In the genomic region with DNA sequence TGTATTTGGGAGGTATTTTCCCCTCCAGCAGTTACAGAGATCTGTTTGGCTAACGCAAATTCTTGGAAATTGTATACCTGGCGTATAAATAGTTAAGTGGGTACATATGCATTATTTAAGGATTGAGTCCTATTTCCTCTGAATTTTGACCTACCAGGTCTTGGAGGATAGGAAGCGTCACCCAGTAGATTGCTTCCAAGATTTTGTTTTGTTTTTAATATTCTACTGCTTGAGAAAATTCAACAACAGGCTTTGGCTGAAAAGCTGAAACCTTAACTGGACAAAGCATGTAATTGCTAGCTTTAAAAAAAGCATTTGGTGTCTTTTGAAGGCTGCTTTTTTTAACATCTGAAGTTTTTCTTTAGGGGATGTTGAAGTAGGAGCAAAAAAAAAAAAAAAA, we compare ENCODE assay signal across 20 cellular contexts.
A peak's percentile ranks its signal among the peaks of the same experiment; 100 is the strongest.
DNase-seq lines count a peak whose midpoint lies in the region; ATAC-seq and TF ChIP-seq lines count a peak whose summit lies in the region.
"Had no signal": no experiment of that assay in that cellular context is flagged by ENCODE, and none has a peak within 500 bp of the region (broad histone marks: within the 10 kb centered on the region; RNA-seq: fewer than 3 reads in every experiment).

No MANE protein-coding gene starts in this region.

- H3K9me3 Mint-ChIP-seq in activated CD4-positive, alpha-beta T cell treated with anti-CD3 and anti-CD28 coated beads for 36 hours (ENCODE audit: low read depth) = no peaks in the 10 kb centered on the region
- no peaks in the 10 kb centered on the region for H3K9me3 Mint-ChIP-seq in activated T-cell treated with anti-CD3 and anti-CD28 coated beads, Interleukin-2, amount 50 U/mL, for 72 hours
- H3K9me3 Mint-ChIP-seq: central memory CD8-positive, alpha-beta T cell had no signal

- no peak for TF ChIP-seq EP300 in ovary (IDR thresholded peaks at IDR 0.05)

- H3K36me3 ChIP-seq in rectal smooth muscle tissue (ENCODE audit: control insufficient read depth, insufficient read depth, low read length) (no peaks in the 10 kb centered on the region), ovary (no peaks in the 10 kb centered on the region)
- H3K36me3 ChIP-seq: prostate gland had no signal

- no peaks in the 10 kb centered on the region for H3K4me1 Mint-ChIP-seq in activated CD4-positive, alpha-beta T cell treated with anti-CD3 and anti-CD28 coated beads for 36 hours
- no peaks in the 10 kb centered on the region for H3K4me1 Mint-ChIP-seq in activated T-cell treated with anti-CD3 and anti-CD28 coated beads, Interleukin-2, amount 50 U/mL, for 72 hours (ENCODE audit: low read depth)
- H3K4me1 Mint-ChIP-seq: central memory CD8-positive, alpha-beta T cell had no signal

- 9 to 31% (median 20%) methylated on average over 3 of the region's 3 CpGs for WGBS in ovary, 3 donors

- H3K27ac ChIP-seq in 22Rv1 (peak overlapping the region; percentile 83; the same call in 1 of the 2 replicates), rectal smooth muscle tissue (ENCODE audit: low read depth, low read length) (peak overlapping the region; percentile 78), ovary (peak overlapping the region in 1 of 2 donors; percentile 66)

- no peaks in the 10 kb centered on the region for H3K27me3 Mint-ChIP-seq in activated CD4-positive, alpha-beta T cell treated with anti-CD3 and anti-CD28 coated beads for 36 hours
- no peaks in the 10 kb centered on the region for H3K27me3 Mint-ChIP-seq in activated T-cell treated with anti-CD3 and anti-CD28 coated beads, Interleukin-2, amount 50 U/mL, for 72 hours (ENCODE audit: low read depth)

- no peak overlapping the region for H3K9ac ChIP-seq in rectal smooth muscle tissue (ENCODE audit: low read length)

- peaks cover 39% of the 10 kb centered on the region for H3K4me1 ChIP-seq in rectal smooth muscle tissue (ENCODE audit: control insufficient read depth, insufficient read depth, low read length)
- peaks cover 16% of the 10 kb centered on the region for H3K4me1 ChIP-seq in ovary (ENCODE audit: insufficient read depth)

- peak overlapping the region; percentile 32 for H3K4me3 ChIP-seq in WI38 (ENCODE audit: low read depth, low read length)
- H3K4me3 ChIP-seq in fibroblast of villous mesenchyme (ENCODE audit: low read depth, low read length) = no peak overlapping the region
- no peak overlapping the region for H3K4me3 ChIP-seq in rectal smooth muscle tissue (ENCODE audit: low read length)
- H3K4me3 ChIP-seq in ovary = no peak overlapping the region
- H3K4me3 ChIP-seq: mucosa of descending colon, prostate gland had no signal

- TF ChIP-seq CTCF in 22Rv1 (IDR thresholded peaks at IDR 0.05) (no peak), WI38 (IDR thresholded peaks at IDR 0.05; ENCODE audit: low read depth, low read length) (no peak), fibroblast of villous mesenchyme (IDR thresholded peaks at IDR 0.05; ENCODE audit: insufficient read depth, low read depth, low read length) (no peak), ovary (IDR thresholded peaks at IDR 0.05) (no peak)

- TF ChIP-seq POLR2A in ovary (IDR thresholded peaks at IDR 0.05) = no peak

- H3K27me3 ChIP-seq in rectal smooth muscle tissue (ENCODE audit: control insufficient read depth, insufficient read depth, low read length) (no peaks in the 10 kb centered on the region), ovary (no peaks in the 10 kb centered on the region)

- intact Hi-C loops in activated CD4-positive, alpha-beta T cell treated with anti-CD3 and anti-CD28 coated beads for 36 hours (cut with DNase I, micrococcal nuclease) = loop anchor here in 1 of 2 experiments (10.0 kb wide), 1 partner anchor 668 kb away; no protein-coding TSS in a partner anchor
- intact Hi-C loops in ovary (cut with DNase I) = no loop called here

- no peak overlapping the region for H3K4me3 Mint-ChIP-seq in activated CD4-positive, alpha-beta T cell treated with anti-CD3 and anti-CD28 coated beads for 36 hours
- H3K4me3 Mint-ChIP-seq in activated T-cell treated with anti-CD3 and anti-CD28 coated beads, Interleukin-2, amount 50 U/mL, for 72 hours = no peak overlapping the region
- H3K4me3 Mint-ChIP-seq: activated naive CD8-positive, alpha-beta T cell; central memory CD8-positive, alpha-beta T cell had no signal

- POLR2A ChIA-PET in activated CD4-positive, alpha-beta T cell treated with anti-CD3 and anti-CD28 coated beads for 36 hours (lab: Charles Lee) = no interaction called here

- H3K9me3 ChIP-seq in ovary = no peaks in the 10 kb centered on the region
- H3K9me3 ChIP-seq: mucosa of descending colon, prostate gland had no signal

- ATAC-seq in activated CD4-positive, alpha-beta T cell treated with anti-CD3 and anti-CD28 coated beads for 36 hours = no peak
- no peak for ATAC-seq in GM18873 (IDR thresholded peaks at IDR 0.05; ENCODE audit: low FRiP score, unreplicated experiment)
- no peak for ATAC-seq in activated T-cell treated with anti-CD3 and anti-CD28 coated beads, Interleukin-2, amount 50 U/mL, for 72 hours (replicated peaks in 1 of 2)

- H3K36me3 Mint-ChIP-seq in activated CD4-positive, alpha-beta T cell treated with anti-CD3 and anti-CD28 coated beads for 36 hours (ENCODE audit: low read depth) = no peaks in the 10 kb centered on the region
- no peaks in the 10 kb centered on the region for H3K36me3 Mint-ChIP-seq in activated T-cell treated with anti-CD3 and anti-CD28 coated beads, Interleukin-2, amount 50 U/mL, for 72 hours (ENCODE audit: insufficient read depth in 2 of 2)
- H3K36me3 Mint-ChIP-seq: activated naive CD8-positive, alpha-beta T cell had no signal

- CTCF ChIA-PET in activated CD4-positive, alpha-beta T cell treated with anti-CD3 and anti-CD28 coated beads for 36 hours (lab: Charles Lee) = no interaction called here

- no peak overlapping the region for H3K27ac Mint-ChIP-seq in activated CD4-positive, alpha-beta T cell treated with anti-CD3 and anti-CD28 coated beads for 36 hours
- H3K27ac Mint-ChIP-seq in activated T-cell treated with anti-CD3 and anti-CD28 coated beads, Interleukin-2, amount 50 U/mL, for 72 hours = no peak overlapping the region
- H3K27ac Mint-ChIP-seq: activated naive CD8-positive, alpha-beta T cell had no signal

- DNase-seq in fibroblast of villous mesenchyme (ENCODE audit: low read depth) = peak; percentile 36
- DNase-seq in activated CD4-positive, alpha-beta T cell treated with anti-CD3 and anti-CD28 coated beads for 36 hours = no peak
- DNase-seq in ovary = no peak
- DNase-seq in activated T-cell treated with anti-CD3 and anti-CD28 coated beads, Interleukin-2, amount 50 U/mL, for 72 hours = no peak
- DNase-seq: activated CD4-positive, alpha-beta T cell treated with anti-CD3 and anti-CD28 coated beads for 1 hour; DMS 273 treated with DMSO at 0.1 percent for 48 hours; GOT3; mucosa of descending colon; NCI-H187; NCI-H524 treated with DMSO at 0.1 percent for 48 hours; PC-3; stimulated activated CD4-positive, alpha-beta T cell treated with anti-CD3 and anti-CD28 coated beads, Interleukin-4, amount 100 ng/mL, for 1 hour; T-helper 1 cell had no signal
